Comparison of ENCODE assay signal across 19 cellular contexts in the genomic region with DNA sequence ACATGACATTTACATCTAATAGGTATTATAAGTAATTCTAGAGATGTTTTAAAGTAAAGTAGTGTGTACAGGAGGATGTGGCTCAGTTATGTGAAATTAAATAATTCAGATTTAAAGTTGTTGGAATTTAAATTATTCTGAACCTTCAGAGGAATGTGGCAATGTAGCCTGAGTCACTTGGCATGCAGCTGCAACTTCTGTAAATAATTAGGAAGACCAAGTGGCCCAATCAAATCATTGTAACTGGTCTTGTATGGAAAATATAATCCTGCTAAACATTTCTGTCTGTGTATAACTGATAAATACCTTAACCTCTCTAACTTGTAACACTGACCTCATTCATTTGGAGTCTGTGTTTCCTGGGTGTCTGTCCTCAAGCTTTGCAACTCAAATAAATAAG.
DNase-seq lines count a peak whose midpoint lies in the region; ATAC-seq and TF ChIP-seq lines count a peak whose summit lies in the region.
"Had no signal": no experiment of that assay in that cellular context is flagged by ENCODE, and none has a peak within 500 bp of the region (broad histone marks: within the 10 kb centered on the region; RNA-seq: fewer than 3 reads in every experiment).

No MANE protein-coding gene starts in this region.

- H3K4me3 ChIP-seq in AG10803 (ENCODE audit: low read length) (no peak overlapping the region), cardiac fibroblast (replicated peaks in 1 of 2; ENCODE audit: low read depth in 2 of 2, low read length in 2 of 2) (no peak overlapping the region), kidney epithelial cell (ENCODE audit: low read depth, low read length) (no peak overlapping the region), neural progenitor cell (no peak overlapping the region)
- H3K4me3 ChIP-seq: heart left ventricle, mucosa of descending colon, skin epidermis had no signal

- ATAC-seq in GM18498 (IDR thresholded peaks at IDR 0.05; ENCODE audit: unreplicated experiment) (no peak), HG03108 (IDR thresholded peaks at IDR 0.05; ENCODE audit: unreplicated experiment) (no peak)
- ATAC-seq: effector memory CD8-positive, alpha-beta T cell; heart left ventricle; mucosa of descending colon; stimulated activated effector memory CD8-positive, alpha-beta T cell treated with anti-CD3 and anti-CD28 coated beads, Interleukin-12 subunit alpha, Interleukin-12 subunit beta, amount 100 ng/mL, for 72 hours had no signal

- H3K27me3 Mint-ChIP-seq in HFFc6 (ENCODE audit: insufficient read depth) (no peaks in the 10 kb centered on the region), neural progenitor cell (ENCODE audit: insufficient read depth, low read depth) (no peaks in the 10 kb centered on the region), glutamatergic neuron (ENCODE audit: unreplicated experiment) (no peaks in the 10 kb centered on the region)
- H3K27me3 Mint-ChIP-seq: effector memory CD8-positive, alpha-beta T cell; type B pancreatic cell had no signal

- H2AFZ ChIP-seq in neural progenitor cell (replicated peaks) = no peak overlapping the region

- peaks cover 5% of the 10 kb centered on the region for H3K9me3 ChIP-seq in neural progenitor cell (ENCODE audit: low read depth)
- H3K9me3 ChIP-seq: heart left ventricle, mucosa of descending colon had no signal

- H3K4me1 ChIP-seq in neural progenitor cell = no peaks in the 10 kb centered on the region
- H3K4me1 ChIP-seq: heart left ventricle had no signal

- no peaks in the 10 kb centered on the region for H3K36me3 Mint-ChIP-seq in HFFc6 (ENCODE audit: low read depth)
- no peaks in the 10 kb centered on the region for H3K36me3 Mint-ChIP-seq in neural progenitor cell
- no peaks in the 10 kb centered on the region for H3K36me3 Mint-ChIP-seq in glutamatergic neuron (ENCODE audit: unreplicated experiment)
- H3K36me3 Mint-ChIP-seq: stimulated activated effector memory CD8-positive, alpha-beta T cell treated with anti-CD3 and anti-CD28 coated beads, Interleukin-12 subunit alpha, Interleukin-12 subunit beta, amount 100 ng/mL, for 72 hours; type B pancreatic cell had no signal

- TF ChIP-seq CTCF in AG10803 (conservative IDR thresholded peaks at IDR 0.05; ENCODE audit: low read length) = no peak
- TF ChIP-seq CTCF in HFFc6 (IDR thresholded peaks at IDR 0.05) = no peak
- TF ChIP-seq CTCF in cardiac fibroblast (IDR thresholded peaks at IDR 0.05; ENCODE audit: low read depth, low read length) = no peak
- no peak for TF ChIP-seq CTCF in kidney epithelial cell (IDR thresholded peaks at IDR 0.05; ENCODE audit: insufficient read depth, low read length, poor library complexity, severe bottlenecking)
- no peak for TF ChIP-seq CTCF in neural progenitor cell (IDR thresholded peaks at IDR 0.05)
- no peak for TF ChIP-seq CTCF in glutamatergic neuron (IDR thresholded peaks at IDR 0.05; ENCODE audit: partially characterized antibody, unreplicated experiment)

- H3K27ac ChIP-seq in neural progenitor cell = no peak overlapping the region
- H3K27ac ChIP-seq: brain microvascular endothelial cell, heart left ventricle, skin epidermis had no signal

- H3K79me2 ChIP-seq in neural progenitor cell (ENCODE audit: low read depth) = no peaks in the 10 kb centered on the region

- no peaks in the 10 kb centered on the region for H3K9me3 Mint-ChIP-seq in HFFc6
- H3K9me3 Mint-ChIP-seq in neural progenitor cell = peaks cover 3% of the 10 kb centered on the region
- H3K9me3 Mint-ChIP-seq in glutamatergic neuron (ENCODE audit: unreplicated experiment) = no peaks in the 10 kb centered on the region
- H3K9me3 Mint-ChIP-seq: effector memory CD8-positive, alpha-beta T cell; stimulated activated effector memory CD8-positive, alpha-beta T cell treated with anti-CD3 and anti-CD28 coated beads, Interleukin-12 subunit alpha, Interleukin-12 subunit beta, amount 100 ng/mL, for 72 hours; type B pancreatic cell had no signal

- no peaks in the 10 kb centered on the region for H3K27me3 ChIP-seq in kidney epithelial cell (ENCODE audit: control insufficient read depth, insufficient read depth, low read length)
- no peaks in the 10 kb centered on the region for H3K27me3 ChIP-seq in neural progenitor cell
- H3K27me3 ChIP-seq: brain microvascular endothelial cell, heart left ventricle had no signal

- H3K4me1 Mint-ChIP-seq in HFFc6 (ENCODE audit: low read depth) (peaks cover 7% of the 10 kb centered on the region), neural progenitor cell (no peaks in the 10 kb centered on the region), glutamatergic neuron (ENCODE audit: low read depth, unreplicated experiment) (no peaks in the 10 kb centered on the region)
- H3K4me1 Mint-ChIP-seq: stimulated activated effector memory CD8-positive, alpha-beta T cell treated with anti-CD3 and anti-CD28 coated beads, Interleukin-12 subunit alpha, Interleukin-12 subunit beta, amount 100 ng/mL, for 72 hours had no signal

- H4K20me1 ChIP-seq in neural progenitor cell (ENCODE audit: low read depth) = no peaks in the 10 kb centered on the region

- DNase-seq in AG10803 (ENCODE audit: low read depth) (peak; percentile 82), HFFc6 (peak; percentile 10), cardiac fibroblast (ENCODE audit: low read depth in 2 of 2) (peak; percentile 33 to 50), kidney epithelial cell (ENCODE audit: low read depth) (peak; percentile 2), neural progenitor cell (ENCODE audit: low spot score) (no peak), glutamatergic neuron (no peak)
- DNase-seq: activated CD4-positive, alpha-beta T cell treated with anti-CD3 and anti-CD28 coated beads for 1 hour; activated CD8-positive, alpha-beta memory T cell treated with anti-CD3 and anti-CD28 coated beads, Interleukin-2, amount 50 U/mL, for 48 hours; activated naive CD4-positive, alpha-beta T cell; brain microvascular endothelial cell; effector memory CD8-positive, alpha-beta T cell; heart left ventricle; mucosa of descending colon; NCI-H2107 had no signal

- H3K36me3 ChIP-seq in kidney epithelial cell (ENCODE audit: control insufficient read depth, insufficient read depth, low read length) (no peaks in the 10 kb centered on the region), neural progenitor cell (no peaks in the 10 kb centered on the region)
- H3K36me3 ChIP-seq: brain microvascular endothelial cell, heart left ventricle had no signal

- H3K9ac ChIP-seq in neural progenitor cell = no peak overlapping the region

- H3K4me3 Mint-ChIP-seq in HFFc6 (no peak overlapping the region), neural progenitor cell (no peak overlapping the region), glutamatergic neuron (ENCODE audit: unreplicated experiment) (no peak overlapping the region)
- H3K4me3 Mint-ChIP-seq: effector memory CD8-positive, alpha-beta T cell; stimulated activated effector memory CD8-positive, alpha-beta T cell treated with anti-CD3 and anti-CD28 coated beads, Interleukin-12 subunit alpha, Interleukin-12 subunit beta, amount 100 ng/mL, for 72 hours; type B pancreatic cell had no signal

- H3F3A ChIP-seq in neural progenitor cell (ENCODE audit: low read depth) = no peaks in the 10 kb centered on the region

- no peak overlapping the region for H3K4me2 ChIP-seq in neural progenitor cell

- H3K27ac Mint-ChIP-seq in HFFc6 (no peak overlapping the region), neural progenitor cell (no peak overlapping the region), glutamatergic neuron (ENCODE audit: unreplicated experiment) (no peak overlapping the region)
- H3K27ac Mint-ChIP-seq: effector memory CD8-positive, alpha-beta T cell; stimulated activated effector memory CD8-positive, alpha-beta T cell treated with anti-CD3 and anti-CD28 coated beads, Interleukin-12 subunit alpha, Interleukin-12 subunit beta, amount 100 ng/mL, for 72 hours; type B pancreatic cell had no signal

Comparison
In these comparisons a context has a peak if more than half of its experiments do, and no peak if none do; other contexts are left out.
1. DNase-seq: peak in AG10803 (single experiment), HFFc6 (single experiment), cardiac fibroblast (2 of 2) and kidney epithelial cell (single experiment); none in neural progenitor cell (single experiment) and glutamatergic neuron (single experiment).